16 cellular contexts compared by ENCODE assay signal in the genomic region with DNA sequence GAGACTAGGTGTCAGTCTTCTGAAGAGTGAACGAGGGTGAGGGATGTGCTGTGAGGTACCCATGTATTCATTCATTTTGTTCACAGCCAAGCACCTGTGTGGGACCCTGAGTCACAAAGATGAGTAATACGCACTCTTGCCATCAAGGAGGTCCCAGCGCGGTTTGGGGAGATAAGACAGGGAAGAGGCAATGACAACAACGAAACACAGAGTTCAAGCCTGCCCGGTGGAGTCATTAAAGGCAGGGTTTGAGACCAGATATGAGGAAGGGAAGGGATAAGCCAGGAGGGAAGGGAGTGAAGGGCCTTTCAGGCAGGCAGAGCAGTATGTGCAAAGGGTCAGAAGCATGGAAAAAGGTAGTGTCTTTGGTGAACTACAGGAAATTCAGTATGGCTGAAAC. TPM values are rescaled to one million over a fixed set of nuclear protein-coding genes. Genes with fewer than 3 reads are reported as not detected.
DNase-seq lines count a peak whose midpoint lies in the region; ATAC-seq and TF ChIP-seq lines count a peak whose summit lies in the region.
"Had no signal": no experiment of that assay in that cellular context is flagged by ENCODE, and none has a peak within 500 bp of the region (broad histone marks: within the 10 kb centered on the region; RNA-seq: fewer than 3 reads in every experiment).

No MANE protein-coding gene starts in this region.

- H3K36me3 ChIP-seq in subcutaneous abdominal adipose tissue (ENCODE audit: control insufficient read depth in 5 of 5, insufficient read depth in 5 of 5, low read length in 5 of 5) (no peaks in the 10 kb centered on the region), right atrium auricular region (no peaks in the 10 kb centered on the region)
- H3K36me3 ChIP-seq: neutrophil had no signal

- H3K9me3 Mint-ChIP-seq in activated CD8-positive, alpha-beta memory T cell treated with anti-CD3 and anti-CD28 coated beads, Interleukin-2, amount 10 ng/mL, durations not matched to agents 7 days and 5 days (ENCODE audit: low read depth): no peaks in the 10 kb centered on the region

- H3K27me3 Mint-ChIP-seq in activated CD8-positive, alpha-beta memory T cell treated with anti-CD3 and anti-CD28 coated beads, Interleukin-2, amount 10 ng/mL, durations not matched to agents 7 days and 5 days: peaks cover 2% of the 10 kb centered on the region

- no peak overlapping the region for H3K9ac ChIP-seq in subcutaneous abdominal adipose tissue (ENCODE audit: low read length in 5 of 5)

- H3K4me1 Mint-ChIP-seq in activated CD8-positive, alpha-beta memory T cell treated with anti-CD3 and anti-CD28 coated beads, Interleukin-2, amount 10 ng/mL, durations not matched to agents 7 days and 5 days: peaks cover 1% of the 10 kb centered on the region

- H3K27ac Mint-ChIP-seq in activated CD8-positive, alpha-beta memory T cell treated with anti-CD3 and anti-CD28 coated beads, Interleukin-2, amount 10 ng/mL, durations not matched to agents 7 days and 5 days: no peak overlapping the region

- no peaks in the 10 kb centered on the region for H3K36me3 Mint-ChIP-seq in activated CD8-positive, alpha-beta memory T cell treated with anti-CD3 and anti-CD28 coated beads, Interleukin-2, amount 10 ng/mL, durations not matched to agents 7 days and 5 days

- ATAC-seq in activated CD8-positive, alpha-beta memory T cell treated with anti-CD3 and anti-CD28 coated beads, Interleukin-2, amount 10 ng/mL, durations not matched to agents 7 days and 5 days: peak; percentile 18
- ATAC-seq: left ventricle myocardium superior had no signal

- no peak overlapping the region for H3K4me3 Mint-ChIP-seq in activated CD8-positive, alpha-beta memory T cell treated with anti-CD3 and anti-CD28 coated beads, Interleukin-2, amount 10 ng/mL, durations not matched to agents 7 days and 5 days

- CTCF ChIA-PET in activated CD8-positive, alpha-beta memory T cell treated with anti-CD3 and anti-CD28 coated beads, Interleukin-2, amount 10 ng/mL, durations not matched to agents 7 days and 5 days (lab: Charles Lee): interaction anchor here (1.3 to 2.9 kb wide), 3 partner anchors 9 to 46 kb away, joined by 3 to 7 read pairs (median 5); a partner anchor contains a TSS

- peaks cover 0 to 3% (median 0%) of the 10 kb centered on the region in 5 donors for H3K27me3 ChIP-seq in subcutaneous abdominal adipose tissue (ENCODE audit: control insufficient read depth in 5 of 5, insufficient read depth in 4 of 5, low read length in 5 of 5)
- H3K27me3 ChIP-seq in right atrium auricular region: no peaks in the 10 kb centered on the region

- H3K4me1 ChIP-seq in subcutaneous abdominal adipose tissue (ENCODE audit: control insufficient read depth in 5 of 5, insufficient read depth in 5 of 5, low read length in 5 of 5) (peaks cover 8 to 68% (median 28%) of the 10 kb centered on the region in 5 donors), right atrium auricular region (peaks cover 0 to 37% of the 10 kb centered on the region in 2 donors)

- H3K9me3 ChIP-seq in subcutaneous abdominal adipose tissue (ENCODE audit: control insufficient read depth in 5 of 5, low read length in 5 of 5) (no peaks in the 10 kb centered on the region), right atrium auricular region (no peaks in the 10 kb centered on the region)
- H3K9me3 ChIP-seq: neutrophil had no signal

- DNase-seq in activated naive CD4-positive, alpha-beta T cell treated with anti-CD3 and anti-CD28 coated beads, Interleukin-2, amount 50 U/mL, for 16 hours: peak; percentile 34
- no peak for DNase-seq in activated naive CD4-positive, alpha-beta T cell (lab: John Stamatoyannopoulos, UW)
- DNase-seq in activated CD8-positive, alpha-beta memory T cell treated with anti-CD3 and anti-CD28 coated beads, Interleukin-2, amount 10 ng/mL, durations not matched to agents 7 days and 5 days: no peak
- DNase-seq in fibroblast of the aortic adventitia (ENCODE audit: low read depth) (peak; percentile 37), right atrium auricular region (ENCODE audit: low spot score) (no peak), HuH-7.5 (ENCODE audit: low spot score) (no peak), retina (no peak)
- DNase-seq: activated effector memory CD4-positive, alpha-beta T cell treated with Interleukin-2 at 50 U/mL for 16 hours; EL; left ventricle myocardium superior; NCI-H1930; NCI-H446 treated with DMSO at 0.1 percent for 48 hours; SHP77; T-helper 2 cell had no signal

- H3K27ac ChIP-seq in subcutaneous abdominal adipose tissue (ENCODE audit: low read depth, low read length) (peak overlapping the region; percentile 15), right atrium auricular region (no peak overlapping the region)
- H3K27ac ChIP-seq: neutrophil had no signal

- TF ChIP-seq CTCF in fibroblast of the aortic adventitia (IDR thresholded peaks at IDR 0.05; ENCODE audit: insufficient read depth, low read length): no peak
- no peak for TF ChIP-seq CTCF in right atrium auricular region (IDR thresholded peaks at IDR 0.05)

- no peak overlapping the region for H3K4me3 ChIP-seq in fibroblast of the aortic adventitia (ENCODE audit: low read depth, low read length)
- no peak overlapping the region for H3K4me3 ChIP-seq in subcutaneous abdominal adipose tissue (ENCODE audit: low read depth in 1 of 5, low read length in 5 of 5)
- H3K4me3 ChIP-seq in right atrium auricular region: no peak overlapping the region

RNA-seq across cellular contexts. Expression of a gene that starts 4.6 kb away (rescaled TPM):
- total RNA-seq in activated CD8-positive, alpha-beta memory T cell treated with anti-CD3 and anti-CD28 coated beads, Interleukin-2, amount 10 ng/mL, durations not matched to agents 7 days and 5 days: under 1 TPM; 0.14 to 0.32 TPM
- total RNA-seq in fibroblast of the aortic adventitia (ENCODE audit: low replicate concordance) (5.2 and 19.0 TPM in 2 replicates), right atrium auricular region (10 to 100 TPM in 1 of 2 donors, 1 to 10 TPM in 1; 9.3 to 23.0 TPM)

RNA-seq across cellular contexts. Expression of a gene that starts 31.8 kb away (rescaled TPM):
- total RNA-seq in activated CD8-positive, alpha-beta memory T cell treated with anti-CD3 and anti-CD28 coated beads, Interleukin-2, amount 10 ng/mL, durations not matched to agents 7 days and 5 days: 10 to 100 TPM; 76.8 to 79.3 TPM
- total RNA-seq in fibroblast of the aortic adventitia (ENCODE audit: low replicate concordance) (49.3 and 60.2 TPM in 2 replicates), right atrium auricular region (10 to 100 TPM; 48.8 to 83.1 TPM)

RNA-seq across cellular contexts. Expression of a gene that starts 32.2 kb away (rescaled TPM):
- 10 to 100 TPM; 69.4 to 81.0 TPM for total RNA-seq in activated CD8-positive, alpha-beta memory T cell treated with anti-CD3 and anti-CD28 coated beads, Interleukin-2, amount 10 ng/mL, durations not matched to agents 7 days and 5 days
- total RNA-seq in fibroblast of the aortic adventitia (ENCODE audit: low replicate concordance) (26.6 and 49.1 TPM in 2 replicates), right atrium auricular region (10 to 100 TPM; 30.8 to 97.8 TPM)

RNA-seq across cellular contexts. Expression of a gene that starts 39.0 kb away (rescaled TPM):
- total RNA-seq in activated CD8-positive, alpha-beta memory T cell treated with anti-CD3 and anti-CD28 coated beads, Interleukin-2, amount 10 ng/mL, durations not matched to agents 7 days and 5 days: 100 to 1,000 TPM; 134 to 144 TPM
- total RNA-seq in fibroblast of the aortic adventitia (ENCODE audit: low replicate concordance) (46.3 and 101 TPM in 2 replicates), right atrium auricular region (10 to 100 TPM; 26.6 to 54.0 TPM)

RNA-seq across cellular contexts. Expression of a gene that starts 47.4 kb away (rescaled TPM):
- total RNA-seq in activated CD8-positive, alpha-beta memory T cell treated with anti-CD3 and anti-CD28 coated beads, Interleukin-2, amount 10 ng/mL, durations not matched to agents 7 days and 5 days: 100 to 1,000 TPM; 151 to 161 TPM
- total RNA-seq in fibroblast of the aortic adventitia (ENCODE audit: low replicate concordance): 115 and 145 TPM in 2 replicates
- 100 to 1,000 TPM; 142 to 193 TPM for total RNA-seq in right atrium auricular region

Comparison
In these comparisons a context has a peak if more than half of its experiments do, and no peak if none do; other contexts are left out.
1. DNase-seq: peak in activated naive CD4-positive, alpha-beta T cell treated with anti-CD3 and anti-CD28 coated beads, Interleukin-2, amount 50 U/mL, for 16 hours (single experiment) and fibroblast of the aortic adventitia (single experiment); none in activated naive CD4-positive, alpha-beta T cell (0 of 4), activated CD8-positive, alpha-beta memory T cell treated with anti-CD3 and anti-CD28 coated beads, Interleukin-2, amount 10 ng/mL, durations not matched to agents 7 days and 5 days (single experiment), right atrium auricular region (single experiment), HuH-7.5 (single experiment) and retina (single experiment).